Comparison of ENCODE assay signal across 1 cellular context in the genomic region with DNA sequence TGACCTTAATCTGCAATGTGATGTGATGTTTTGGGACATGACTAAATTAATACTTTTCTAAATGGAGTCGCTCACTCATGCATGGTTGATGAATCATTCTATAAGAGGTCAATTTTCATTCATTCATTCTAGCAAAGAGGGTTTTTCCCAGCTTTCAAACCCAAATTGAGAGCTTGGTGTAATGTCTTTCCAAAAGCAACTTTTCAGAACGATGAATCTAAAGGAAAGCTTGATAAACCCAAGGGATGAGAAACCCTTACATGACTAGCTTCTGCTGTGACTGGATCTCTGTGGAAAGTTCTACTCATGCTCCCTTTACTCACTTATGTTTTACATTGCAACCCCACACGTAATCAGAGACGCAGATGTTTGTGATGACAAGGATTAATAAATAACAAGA.
TF ChIP-seq lines count a peak whose summit lies in the region.

No MANE protein-coding gene starts in this region.

TF ChIP-seq in IMR-90, 13 proteins besides CTCF, POLR2A, EP300 and RAD21:
- TF ChIP-seq RCOR1 (IDR thresholded peaks at IDR 0.05; ENCODE audit: insufficient replicate concordance, low read length) (no peak), MAFK (IDR thresholded peaks at IDR 0.05; ENCODE audit: low read depth, low read length) (peak; percentile 17; the same call in 1 of the 2 replicates), CEBPB (IDR thresholded peaks at IDR 0.05; ENCODE audit: low read depth, low read length) (no peak)
